In the genomic region with DNA sequence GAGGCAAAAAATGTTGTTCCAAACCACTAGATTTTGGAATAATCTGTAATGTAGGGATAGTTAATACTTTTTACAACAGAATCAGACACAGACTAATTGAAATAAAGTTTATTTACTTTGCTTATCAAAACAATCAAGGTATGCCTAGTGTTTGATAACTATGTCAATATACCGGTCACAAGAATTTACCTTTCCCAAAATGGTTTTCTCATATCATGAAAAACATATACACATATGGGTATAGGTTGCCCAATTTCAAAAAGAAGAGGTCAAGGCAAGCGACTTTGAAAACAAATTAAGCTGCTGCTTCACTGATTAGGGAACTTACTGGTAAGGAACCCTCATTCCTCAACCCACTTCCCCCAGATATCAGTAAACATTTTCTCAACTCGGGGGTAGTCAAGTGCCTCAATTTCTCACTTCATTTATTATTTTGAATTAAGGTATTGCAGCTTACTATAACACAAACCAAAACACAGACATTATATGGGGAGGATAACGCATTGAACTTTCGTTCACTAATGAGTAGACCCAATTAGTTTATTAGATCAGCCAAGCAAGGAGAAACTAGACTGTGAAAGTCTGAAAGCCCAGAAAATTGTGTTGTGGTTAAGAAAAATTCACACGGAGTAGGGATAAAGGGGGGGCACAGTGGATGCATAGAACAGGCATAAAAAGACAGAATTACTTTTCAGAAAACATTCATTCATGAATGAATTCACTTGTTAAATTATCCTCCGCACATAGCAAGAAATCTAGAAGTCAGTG, we compare ENCODE assay signal across 15 cellular contexts. TPM values are rescaled to one million over a fixed set of nuclear protein-coding genes. Genes with fewer than 3 reads are reported as not detected.
A peak's percentile ranks its signal among the peaks of the same experiment; 100 is the strongest.
DNase-seq lines count a peak whose midpoint lies in the region; ATAC-seq, FAIRE-seq and TF ChIP-seq lines count a peak whose summit lies in the region.
"Had no signal": no experiment of that assay in that cellular context is flagged by ENCODE, and none has a peak within 500 bp of the region (broad histone marks: within the 10 kb centered on the region; RNA-seq: fewer than 3 reads in every experiment).

No MANE protein-coding gene starts in this region.

- no peaks in the 10 kb centered on the region for H4K20me1 ChIP-seq in HCT116 (ENCODE audit: insufficient read depth)

- H3K4me2 ChIP-seq in A549, result peak overlapping the region; percentile 76; the same call in 1 of the 3 replicates
- H3K4me2 ChIP-seq in HCT116 (ENCODE audit: low read length), result peak overlapping the region; percentile 88; the same call in 1 of the 2 replicates

- no peaks in the 10 kb centered on the region for H3K27me3 ChIP-seq in HCT116 (ENCODE audit: insufficient read depth, low read length)
- H3K27me3 ChIP-seq: BE2C, foreskin keratinocyte, testis had no signal

- peaks cover 27 to 54% (median 44%) of the 10 kb centered on the region in 4 donors for H3K4me1 Mint-ChIP-seq in naive thymus-derived CD8-positive, alpha-beta T cell

- no peak for TF ChIP-seq EP300 in A549 (IDR thresholded peaks at IDR 0.05)

- no peaks in the 10 kb centered on the region for H3K79me2 ChIP-seq in HCT116 (ENCODE audit: insufficient read depth, low read length)

- no peak for TF ChIP-seq POLR2A in A549 (IDR thresholded peaks at IDR 0.05; ENCODE audit: low read length)
- TF ChIP-seq POLR2A in HCT116 (IDR thresholded peaks at IDR 0.05; ENCODE audit: borderline replicate concordance, extremely low read depth, insufficient read depth, insufficient read length), result no peak

- no peaks in the 10 kb centered on the region for H3K9me2 ChIP-seq in HCT116 (ENCODE audit: insufficient read depth)

- H3K4me1 ChIP-seq in A549 (peaks cover 39% of the 10 kb centered on the region), HCT116 (ENCODE audit: control insufficient read depth in 1 of 2, insufficient read depth in 2 of 2, low read length in 2 of 2) (peaks cover 16 to 35% of the 10 kb centered on the region in 2 experiments)

- H3K36me3 ChIP-seq in HCT116 (ENCODE audit: control insufficient read depth in 1 of 2, insufficient read depth in 2 of 2, low read length in 2 of 2), result no peaks in the 10 kb centered on the region
- H3K36me3 ChIP-seq: BE2C had no signal

- H3K4me3 Mint-ChIP-seq in naive thymus-derived CD8-positive, alpha-beta T cell, result peak overlapping the region; percentile 5 to 94 (median 91)

- peaks cover 0 to 4% of the 10 kb centered on the region in 2 donors for H3K9me3 Mint-ChIP-seq in activated naive CD4-positive, alpha-beta T cell treated with anti-CD3 and anti-CD28 coated beads, Interleukin-2, amount 50 U/mL, for 72 hours
- no peaks in the 10 kb centered on the region for H3K9me3 Mint-ChIP-seq in naive thymus-derived CD8-positive, alpha-beta T cell

- no peak for FAIRE-seq in A549 (lab: Jason Lieb, UNC)
- FAIRE-seq: RCC 7860, TTC549 had no signal

- TF ChIP-seq CTCF in A549 (IDR thresholded peaks at IDR 0.05), result no peak
- no peak for TF ChIP-seq CTCF in HCT116 (IDR thresholded peaks at IDR 0.05 in 2 of 3, conservative IDR thresholded peaks at IDR 0.05 in 1 of 3; ENCODE audit: borderline replicate concordance in 1 of 3, insufficient read depth in 1 of 3, low read depth in 2 of 3, low read length in 2 of 3)

- ATAC-seq in A549, result no peak
- ATAC-seq in HCT116, result no peak
- ATAC-seq in activated naive CD4-positive, alpha-beta T cell treated with anti-CD3 and anti-CD28 coated beads, Interleukin-2, amount 50 U/mL, for 72 hours, result no peak
- ATAC-seq in naive thymus-derived CD8-positive, alpha-beta T cell, result no peak
- ATAC-seq in GM18520 (IDR thresholded peaks at IDR 0.05; ENCODE audit: unreplicated experiment), result no peak
- ATAC-seq in HG03521 (IDR thresholded peaks at IDR 0.05; ENCODE audit: unreplicated experiment), result no peak
- ATAC-seq: foreskin keratinocyte had no signal

- 88% methylated on average over 7 of the region's 7 CpGs for WGBS in A549 (ENCODE audit: missing lambda C conversion rate)

- H2AFZ ChIP-seq in HCT116 (ENCODE audit: low read depth, low read length, poor library complexity, severe bottlenecking), result no peak overlapping the region

- RAD21 ChIA-PET in HCT116 (lab: Charles Lee; ENCODE audit: low non-redundant PET in 1 of 2, low total read pairs in 2 of 2, uncharacterized antibody in 2 of 2, unreplicated experiment in 2 of 2), result no interaction called here

- peak overlapping the region; percentile 76; the same call in 1 of the 2 replicates for H3K9ac ChIP-seq in HCT116 (ENCODE audit: low read length)

- peak overlapping the region; percentile 34 to 89 for H3K27ac Mint-ChIP-seq in activated naive CD4-positive, alpha-beta T cell treated with anti-CD3 and anti-CD28 coated beads, Interleukin-2, amount 50 U/mL, for 72 hours
- H3K27ac Mint-ChIP-seq in naive thymus-derived CD8-positive, alpha-beta T cell, result peak overlapping the region; percentile 41 to 98 (median 95)

- H3K36me3 Mint-ChIP-seq in activated naive CD4-positive, alpha-beta T cell treated with anti-CD3 and anti-CD28 coated beads, Interleukin-2, amount 50 U/mL, for 72 hours, result peaks cover 0 to 20% of the 10 kb centered on the region in 2 donors
- no peaks in the 10 kb centered on the region for H3K36me3 Mint-ChIP-seq in naive thymus-derived CD8-positive, alpha-beta T cell

- POLR2A ChIA-PET in A549 (lab: Yijun Ruan, JAX) (no interaction called here), HCT116 (lab: Charles Lee) (no interaction called here)
- POLR2A ChIA-PET in naive thymus-derived CD8-positive, alpha-beta T cell (lab: Charles Lee), result interaction anchor here (1.3 to 2.9 kb wide), 2 partner anchors 21 to 55 kb away, joined by 3 to 18 read pairs; no protein-coding TSS in a partner anchor

- intact Hi-C loops in HCT116 (cut with micrococcal nuclease), result no loop called here

- DNase-seq in A549 (ENCODE audit: low read depth in 1 of 2, low spot score in 1 of 2) (no peak), HCT116 (ENCODE audit: low read depth, low spot score) (no peak), superior temporal gyrus (ENCODE audit: extremely low spot score) (no peak), DMS79 (lab: John Stamatoyannopoulos, UW) (no peak)
- no peak for DNase-seq in activated naive CD4-positive, alpha-beta T cell treated with anti-CD3 and anti-CD28 coated beads, Interleukin-2, amount 50 U/mL, for 72 hours (ENCODE audit: low spot score in 2 of 2)
- DNase-seq in naive thymus-derived CD8-positive, alpha-beta T cell, result no peak
- DNase-seq: activated effector memory CD4-positive, alpha-beta T cell treated with Interleukin-2 at 50 U/mL for 16 hours; BE2C; foreskin keratinocyte; NCI-H2107; testis had no signal

- CTCF ChIA-PET in A549 (lab: Yijun Ruan, JAX), result no interaction called here
- CTCF ChIA-PET in HCT116 (lab: Charles Lee), result no interaction called here

- no peak for TF ChIP-seq RAD21 in A549 (conservative IDR thresholded peaks at IDR 0.05 in 1 of 2, IDR thresholded peaks at IDR 0.05 in 1 of 2)
- no peak for TF ChIP-seq RAD21 in HCT116 (IDR thresholded peaks at IDR 0.05; ENCODE audit: low read depth)

- H3K27me3 Mint-ChIP-seq in naive thymus-derived CD8-positive, alpha-beta T cell, result no peaks in the 10 kb centered on the region

- H3K4me3 ChIP-seq in A549 (no peak overlapping the region), HCT116 (replicated peaks in 1 of 2; ENCODE audit: low read depth in 1 of 2, low read length in 2 of 2) (no peak overlapping the region)

- BruUV-seq in HCT116 (replicated peaks; lab: Mats Ljungman, UMichigan), result no TSS peak

- no peaks in the 10 kb centered on the region for H3K9me3 ChIP-seq in A549
- H3K9me3 ChIP-seq in HCT116 (ENCODE audit: control insufficient read depth in 1 of 2, insufficient read depth in 1 of 2, low read depth in 1 of 2, low read length in 2 of 2), result no peaks in the 10 kb centered on the region
- H3K9me3 ChIP-seq: BE2C, testis had no signal

- H3K27ac ChIP-seq in A549 (peak overlapping the region; percentile 95 to 98), HCT116 (ENCODE audit: low read depth, low read length) (no peak overlapping the region)

TF ChIP-seq in A549, 52 proteins besides CTCF, POLR2A, EP300 and RAD21 (continues in another document):
- TF ChIP-seq CEBPB (IDR thresholded peaks at IDR 0.05) (no peak), KDM5A (IDR thresholded peaks at IDR 0.05) (no peak), HEYL (CRISPR knock-in tag; IDR thresholded peaks at IDR 0.05) (no peak), HOXB5 (CRISPR knock-in tag; IDR thresholded peaks at IDR 0.05) (no peak), ZFP36 (IDR thresholded peaks at IDR 0.05; ENCODE audit: borderline replicate concordance, partially characterized antibody) (no peak)
- TF ChIP-seq, protein P1, sequence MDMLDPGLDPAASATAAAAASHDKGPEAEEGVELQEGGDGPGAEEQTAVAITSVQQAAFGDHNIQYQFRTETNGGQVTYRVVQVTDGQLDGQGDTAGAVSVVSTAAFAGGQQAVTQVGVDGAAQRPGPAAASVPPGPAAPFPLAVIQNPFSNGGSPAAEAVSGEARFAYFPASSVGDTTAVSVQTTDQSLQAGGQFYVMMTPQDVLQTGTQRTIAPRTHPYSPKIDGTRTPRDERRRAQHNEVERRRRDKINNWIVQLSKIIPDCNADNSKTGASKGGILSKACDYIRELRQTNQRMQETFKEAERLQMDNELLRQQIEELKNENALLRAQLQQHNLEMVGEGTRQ (IDR thresholded peaks at IDR 0.05), result no peak

TF ChIP-seq in HCT116, 20 proteins besides CTCF, POLR2A, EP300 and RAD21 (continues in another document):
- TF ChIP-seq, protein P2, sequence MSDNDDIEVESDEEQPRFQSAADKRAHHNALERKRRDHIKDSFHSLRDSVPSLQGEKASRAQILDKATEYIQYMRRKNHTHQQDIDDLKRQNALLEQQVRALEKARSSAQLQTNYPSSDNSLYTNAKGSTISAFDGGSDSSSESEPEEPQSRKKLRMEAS (IDR thresholded peaks at IDR 0.05), result no peak

RNA-seq across cellular contexts. Expression of a gene that starts 9.0 kb away (rescaled TPM):
- polyA plus RNA-seq in A549 (2011; rRNA removed), result 84.6 and 90.9 TPM in 2 replicates
- polyA plus RNA-seq in A549 (2012; cell fraction: cytosol; rRNA removed), result 22.0 and 29.7 TPM in 2 replicates
- 25.0 and 36.3 TPM in 2 replicates for polyA plus RNA-seq in A549 (2012; cell fraction: nucleus; rRNA removed)
- polyA plus RNA-seq in A549 (2017; fragmentation: RNase III; extraction: RNeasy Plus Mini Kit Qiagen cat#74134 plus additional on column Dnase treatment), result 82.1 to 95.4 TPM (median 94.5 TPM) in 3 replicates
- 80.0 and 86.8 TPM in 2 replicates for polyA minus RNA-seq in A549 (2011; rRNA and poly(A)+ RNA removed)
- 85.3 TPM for total RNA-seq in HCT116 (2021; ENCODE audit: unreplicated experiment)
- 41.2 and 54.9 TPM in 2 replicates for polyA plus RNA-seq in HCT116 (2012)
- total RNA-seq in activated naive CD4-positive, alpha-beta T cell treated with anti-CD3 and anti-CD28 coated beads, Interleukin-2, amount 50 U/mL, for 72 hours, result 100 to 1,000 TPM in 1 of 2 donors, 10 to 100 TPM in 1; 84.6 to 134 TPM
- total RNA-seq in naive thymus-derived CD8-positive, alpha-beta T cell, result 10 to 100 TPM; 59.4 to 67.4 TPM
- 10 to 100 TPM; 32.5 to 38.1 (median 33.0) TPM for polyA plus RNA-seq in naive thymus-derived CD8-positive, alpha-beta T cell
